In genomic region chr1:225580180-225581099, GRCh38 we compare ENCODE assay signal across 18 cellular contexts.
DNase-seq lines count a peak whose midpoint lies in the region; ATAC-seq and TF ChIP-seq lines count a peak whose summit lies in the region.
"Had no signal": no experiment of that assay in that cellular context is flagged by ENCODE, and none has a peak within 500 bp of the region (broad histone marks: within the 10 kb centered on the region; RNA-seq: fewer than 3 reads in every experiment).

No MANE protein-coding gene starts in this region.

- CTCF ChIA-PET in HEK293T (lab: Yijun Ruan, JAX): interaction anchor here (0.5 to 2.8 kb wide), 8 partner anchors 8 to 503 kb away, joined by 3 to 10 read pairs (median 3); no protein-coding TSS in a partner anchor

- 50 to 61% methylated on average over 17 of the region's 17 CpGs for WGBS in tibial nerve, 2 donors

- peaks cover 0 to 28% (median 0%) of the 10 kb centered on the region in 4 donors for H3K4me1 ChIP-seq in tibial nerve
- H3K4me1 ChIP-seq: vagina had no signal

- H3K27me3 ChIP-seq in tibial nerve: no peaks in the 10 kb centered on the region
- H3K27me3 ChIP-seq: esophagus muscularis mucosa, left lung, vagina had no signal

- H3K36me3 ChIP-seq in tibial nerve: no peaks in the 10 kb centered on the region
- H3K36me3 ChIP-seq: esophagus muscularis mucosa, left lung, vagina had no signal

- H3K27ac ChIP-seq in tibial nerve: no peak overlapping the region
- H3K27ac ChIP-seq: vagina had no signal

- no peak overlapping the region for H3K4me3 ChIP-seq in tibial nerve
- H3K4me3 ChIP-seq: esophagus muscularis mucosa, left lung, vagina had no signal

- TF ChIP-seq POLR2A in tibial nerve (IDR thresholded peaks at IDR 0.05): no peak

- no peak for TF ChIP-seq EP300 in tibial nerve (IDR thresholded peaks at IDR 0.05)

- intact Hi-C loops in left ventricle myocardium superior (cut with micrococcal nuclease): no loop called here
- intact Hi-C loops in sciatic nerve (cut with DNase I): no loop called here

- no peaks in the 10 kb centered on the region for H3K9me3 ChIP-seq in tibial nerve
- H3K9me3 ChIP-seq: esophagus muscularis mucosa, left lung, vagina had no signal

- no peak for TF ChIP-seq CTCF in tibial nerve (IDR thresholded peaks at IDR 0.05)

- ATAC-seq in left ventricle myocardium superior: peak; percentile 22
- ATAC-seq in sciatic nerve: peak; percentile 51
- ATAC-seq: left lung; natural killer cell; Panc1; stimulated activated naive B cell treated with anti-CD40 and anti-IgM and Interleukin-4, amounts not matched to agents 10 μg/mL and 1 μg/mL and 100 μg/mL, for 72 hours had no signal

- peak; percentile 30 for DNase-seq in HEK293T (ENCODE audit: extremely low spot score)
- peak; percentile 24 for DNase-seq in SK-N-DZ (ENCODE audit: low spot score)
- DNase-seq in left ventricle myocardium superior: no peak
- no peak for DNase-seq in sciatic nerve (ENCODE audit: low spot score)
- DNase-seq in KG1 (lab: John Stamatoyannopoulos, UW): no peak
- no peak for DNase-seq in tibial nerve (ENCODE audit: low spot score in 2 of 2)
- no peak for DNase-seq in Ammon's horn (ENCODE audit: low spot score)
- no peak for DNase-seq in UCSD-AML1 (lab: John Stamatoyannopoulos, UW; ENCODE audit: unreplicated experiment)
- DNase-seq: activated CD4-positive, CD25-positive, alpha-beta regulatory T cell; activated gamma-delta T cell; DMS79; left lung; natural killer cell; small intestine; stimulated activated naive B cell treated with anti-CD40 and anti-IgM and Interleukin-4, amounts not matched to agents 10 μg/mL and 1 μg/mL and 100 μg/mL, for 72 hours had no signal

- POLR2A ChIA-PET in HEK293T (lab: Yijun Ruan, JAX): interaction anchor here (1.2 to 1.8 kb wide), 3 partner anchors 73 to 197 kb away, joined by 6 to 11 read pairs (median 8); partner anchors contain the start of genes ENAH and SRP9

TF ChIP-seq in HEK293T, 16 proteins besides CTCF, POLR2A, EP300 and RAD21:
- TF ChIP-seq ELF4 (IDR thresholded peaks at IDR 0.05) (no peak), NFRKB (IDR thresholded peaks at IDR 0.05) (no peak), L3MBTL2 (conservative IDR thresholded peaks at IDR 0.05) (peak; percentile 65; the same call in 1 of the 2 replicates), PKNOX1 (IDR thresholded peaks at IDR 0.05) (peak; percentile 75), SP1 (IDR thresholded peaks at IDR 0.05) (no peak), ZNF384 (IDR thresholded peaks at IDR 0.05) (peak; percentile 83)

Comparison
In these comparisons a context has a peak if more than half of its experiments do, and no peak if none do; other contexts are left out.
1. DNase-seq: peak in HEK293T (single experiment) and SK-N-DZ (single experiment); none in left ventricle myocardium superior (single experiment), sciatic nerve (single experiment), KG1 (single experiment), tibial nerve (0 of 2), Ammon's horn (single experiment) and UCSD-AML1 (single experiment).